In the genomic region with DNA sequence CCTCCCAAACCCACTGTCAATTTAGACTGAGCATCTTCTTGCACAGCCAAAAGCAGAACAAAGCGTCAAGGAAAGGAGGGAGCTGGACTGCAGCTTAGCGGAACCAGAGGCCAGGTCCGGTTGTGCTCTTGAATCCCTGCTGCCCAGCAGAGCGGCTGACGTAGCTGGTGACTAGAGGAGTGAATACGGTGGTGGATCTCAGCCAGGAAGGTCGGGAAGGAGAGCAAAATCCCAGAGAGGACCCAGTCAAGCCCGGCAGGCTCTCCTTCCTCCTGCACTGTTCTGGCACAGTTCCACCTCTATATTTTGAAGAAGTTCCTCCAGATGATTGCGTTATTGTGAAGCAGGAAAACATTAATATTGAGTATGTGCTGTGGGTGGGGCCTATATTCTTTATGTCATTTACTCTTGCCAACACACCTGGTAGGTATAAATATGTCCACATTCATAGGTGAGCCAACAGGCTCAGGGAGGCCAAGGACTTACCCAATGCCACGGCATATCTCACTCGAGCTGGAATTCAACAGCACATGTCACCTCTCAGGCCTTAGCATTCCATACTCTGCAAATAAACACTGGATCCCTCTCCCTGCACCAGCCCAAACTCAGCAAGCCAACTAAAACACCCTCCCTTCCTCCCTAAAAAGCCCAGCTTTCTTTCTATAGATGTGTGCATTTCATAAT, we compare ENCODE assay signal across 12 cellular contexts. TPM values are rescaled to one million over a fixed set of nuclear protein-coding genes. Genes with fewer than 3 reads are reported as not detected.
DNase-seq lines count a peak whose midpoint lies in the region; ATAC-seq and TF ChIP-seq lines count a peak whose summit lies in the region.
"Had no signal": no experiment of that assay in that cellular context is flagged by ENCODE, and none has a peak within 500 bp of the region (broad histone marks: within the 10 kb centered on the region; RNA-seq: fewer than 3 reads in every experiment).

No MANE protein-coding gene starts in this region.

- no peaks in the 10 kb centered on the region for H3K27me3 ChIP-seq in ACC112 (ENCODE audit: insufficient read depth, low read length)

- no peaks in the 10 kb centered on the region for H3K79me2 ChIP-seq in ACC112 (ENCODE audit: control insufficient read depth, insufficient read depth, low read length, unreplicated experiment)

- H2AFZ ChIP-seq in ACC112 (ENCODE audit: low read length, unreplicated experiment): peak overlapping the region; percentile 33

- H3K36me3 ChIP-seq in ACC112 (ENCODE audit: insufficient read depth, low read length): no peaks in the 10 kb centered on the region

- no peaks in the 10 kb centered on the region for H3K4me1 ChIP-seq in ACC112 (ENCODE audit: control insufficient read depth, insufficient read depth, low read length, unreplicated experiment)

- TF ChIP-seq CTCF in GM10266 (IDR thresholded peaks at IDR 0.05; ENCODE audit: control insufficient read depth, insufficient read depth, low read depth, missing control alignments): no peak

- H3K27ac ChIP-seq in ACC112 (ENCODE audit: low read depth, low read length) (no peak overlapping the region), cingulate gyrus (ENCODE audit: low read depth, low read length) (peak overlapping the region; percentile 21)

- no peak overlapping the region for H3K4me3 ChIP-seq in ACC112 (ENCODE audit: low read depth, low read length)

- DNase-seq in NCI-H2029 (lab: John Stamatoyannopoulos, UW) (peak; percentile 92), lung microvascular endothelial cell (ENCODE audit: low read depth in 2 of 2) (peak; percentile 40 to 71), NCI-H226 (no peak), GM10266 (ENCODE audit: extremely low spot score) (no peak)
- no peak for DNase-seq in activated CD4-positive, alpha-beta T cell treated with anti-CD3 and anti-CD28 coated beads for 1 hour
- DNase-seq: activated CD4-positive, CD25-positive, alpha-beta regulatory T cell treated with anti-CD3 and anti-CD28 coated beads, Interleukin-2, amount 50 U/mL, for 72 hours; activated naive CD4-positive, alpha-beta T cell treated with anti-CD3 and anti-CD28 coated beads, Interleukin-2, amount 50 U/mL, for 16 hours; erythroblast; PC-3 had no signal

- ATAC-seq in HG03039 (IDR thresholded peaks at IDR 0.05; ENCODE audit: unreplicated experiment): no peak
- ATAC-seq: PC-3 had no signal

RNA-seq across cellular contexts. Expression of a gene that starts 23.6 kb away (rescaled TPM):
- 16.6 and 24.2 TPM in 2 replicates for total RNA-seq in lung microvascular endothelial cell

RNA-seq across cellular contexts. Expression of a gene that starts 43.8 kb away (rescaled TPM):
- total RNA-seq in lung microvascular endothelial cell: 18.5 and 28.4 TPM in 2 replicates

RNA-seq across cellular contexts. Expression of a gene that starts 43.9 kb away (rescaled TPM):
- total RNA-seq in lung microvascular endothelial cell: 6.1 and 10.7 TPM in 2 replicates

Comparison
In these comparisons a context has a peak if more than half of its experiments do, and no peak if none do; other contexts are left out.
1. DNase-seq: peak in NCI-H2029 (single experiment) and lung microvascular endothelial cell (2 of 2); none in NCI-H226 (single experiment), activated CD4-positive, alpha-beta T cell treated with anti-CD3 and anti-CD28 coated beads for 1 hour (single experiment) and GM10266 (single experiment).